Comparison of ENCODE assay signal across 18 cellular contexts in the genomic region with DNA sequence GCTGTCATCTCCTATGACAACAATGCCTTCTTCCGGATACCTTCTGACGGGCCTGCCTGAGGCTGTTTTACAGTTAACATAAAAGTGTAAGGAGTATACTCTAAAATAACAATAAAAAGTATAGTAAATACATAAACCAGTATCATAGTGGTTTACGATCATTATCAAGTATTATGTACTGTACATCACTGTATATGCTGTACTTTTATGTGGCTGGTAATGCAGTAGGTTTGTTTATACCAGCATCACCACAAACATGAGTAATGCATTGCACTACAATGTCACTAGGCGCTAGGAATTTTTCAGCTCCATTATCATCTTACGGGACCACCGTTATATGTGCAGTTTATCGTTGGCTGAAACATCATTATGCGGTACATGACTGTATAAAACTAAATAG.
"Had no signal": no experiment of that assay in that cellular context is flagged by ENCODE, and none has a peak within 500 bp of the region (broad histone marks: within the 10 kb centered on the region; RNA-seq: fewer than 3 reads in every experiment).

No MANE protein-coding gene starts in this region.

- H3K4me1 ChIP-seq: ascending aorta, right atrium auricular region, tibial nerve had no signal

- H3K27me3 ChIP-seq: ascending aorta, hepatocyte, right atrium auricular region, tibial nerve had no signal

- ATAC-seq: activated CD4-positive, alpha-beta T cell treated with anti-CD3 and anti-CD28 coated beads for 36 hours; activated CD8-positive, alpha-beta T cell treated with anti-CD3 and anti-CD28 coated beads, Interleukin-2, amount 10 ng/mL, durations not matched to agents 7 days and 5 days; effector memory CD8-positive, alpha-beta T cell; naive thymus-derived CD4-positive, alpha-beta T cell; stimulated activated naive B cell treated with anti-CD40 and anti-IgM and Interleukin-4, amounts not matched to agents 10 μg/mL and 1 μg/mL and 100 μg/mL, for 72 hours; T-cell had no signal

- H3K4me3 ChIP-seq: ascending aorta, hepatocyte, lung, right atrium auricular region, tibial nerve had no signal

- H3K4me2 ChIP-seq: hepatocyte had no signal

- H2AFZ ChIP-seq: hepatocyte had no signal

- H3K36me3 ChIP-seq: ascending aorta, right atrium auricular region, tibial nerve had no signal

- DNase-seq: activated CD4-positive, alpha-beta T cell treated with anti-CD3 and anti-CD28 coated beads for 36 hours; activated CD8-positive, alpha-beta memory T cell treated with anti-CD3 and anti-CD28 coated beads, Interleukin-2, amount 50 U/mL, for 48 hours; activated CD8-positive, alpha-beta T cell treated with anti-CD3 and anti-CD28 coated beads, Interleukin-2, amount 10 ng/mL, durations not matched to agents 7 days and 5 days; activated naive CD8-positive, alpha-beta T cell treated with anti-CD3 and anti-CD28 coated beads, Interleukin-2, amount 10 ng/mL, durations not matched to agents 7 days and 5 days; caudate nucleus; cortex of kidney; effector memory CD8-positive, alpha-beta T cell; kidney glomerular epithelial cell; naive thymus-derived CD4-positive, alpha-beta T cell; stimulated activated naive B cell treated with anti-CD40 and anti-IgM and Interleukin-4, amounts not matched to agents 10 μg/mL and 1 μg/mL and 100 μg/mL, for 72 hours; T-cell; T1000 had no signal

- H3K27ac ChIP-seq: ascending aorta, epithelial cell of prostate, hepatocyte, right atrium auricular region, tibial nerve had no signal

- H3K9me3 ChIP-seq: ascending aorta, right atrium auricular region, tibial nerve had no signal
